In genomic region chr2:10428355-10428754, GRCh38 we compare ENCODE assay signal across 16 cellular contexts. TPM values are rescaled to one million over a fixed set of nuclear protein-coding genes. Genes with fewer than 3 reads are reported as not detected.
DNase-seq lines count a peak whose midpoint lies in the region; ATAC-seq, FAIRE-seq and TF ChIP-seq lines count a peak whose summit lies in the region.
"Had no signal": no experiment of that assay in that cellular context is flagged by ENCODE, and none has a peak within 500 bp of the region (broad histone marks: within the 10 kb centered on the region; RNA-seq: fewer than 3 reads in every experiment).

No MANE protein-coding gene starts in this region.

- H3K27me3 ChIP-seq in HepG2 (ENCODE audit: control insufficient read depth in 1 of 2, insufficient read depth in 2 of 2, low read length in 2 of 2): peaks cover 5 to 19% of the 10 kb centered on the region in 2 experiments; a peak in 4 of 5 replicates
- no peaks in the 10 kb centered on the region for H3K27me3 ChIP-seq in right lobe of liver
- no peaks in the 10 kb centered on the region for H3K27me3 ChIP-seq in prostate gland (replicated peaks; ENCODE audit: insufficient read depth)
- H3K27me3 ChIP-seq in H7 (ENCODE audit: control insufficient read depth, insufficient read depth, low read length): no peaks in the 10 kb centered on the region

- H3K9me3 ChIP-seq in HepG2 (ENCODE audit: low read length): no peaks in the 10 kb centered on the region
- no peaks in the 10 kb centered on the region for H3K9me3 ChIP-seq in right lobe of liver
- no peaks in the 10 kb centered on the region for H3K9me3 ChIP-seq in prostate gland

- H3K4me3 Mint-ChIP-seq in chondrocyte (ENCODE audit: unreplicated experiment): no peak overlapping the region
- H3K4me3 Mint-ChIP-seq: B cell; CD4-positive, alpha-beta memory T cell had no signal

- H3K36me3 ChIP-seq in HepG2 (replicated peaks in 1 of 2; ENCODE audit: control insufficient read depth in 1 of 2, insufficient read depth in 2 of 2, low read length in 2 of 2): peaks cover 11 to 13% of the 10 kb centered on the region in 2 experiments; a peak in 4 of 5 replicates
- H3K36me3 ChIP-seq in right lobe of liver: peaks cover 0 to 7% (median under 1%) of the 10 kb centered on the region in 4 donors
- no peaks in the 10 kb centered on the region for H3K36me3 ChIP-seq in prostate gland
- no peaks in the 10 kb centered on the region for H3K36me3 ChIP-seq in H7 (replicated peaks; ENCODE audit: control insufficient read depth, insufficient read depth, low read length)

- TF ChIP-seq POLR2A in HepG2 (IDR thresholded peaks at IDR 0.05; ENCODE audit: insufficient read depth in 1 of 2, low read depth in 2 of 2, low read length in 2 of 2) (no peak), right lobe of liver (IDR thresholded peaks at IDR 0.05) (no peak), prostate gland (IDR thresholded peaks at IDR 0.05) (no peak)

- no peak for FAIRE-seq in HepG2 (lab: Jason Lieb, UNC)
- FAIRE-seq: GM12878, GM18507, H54 had no signal

- H4K20me1 ChIP-seq in HepG2 (ENCODE audit: insufficient read depth, low read length): no peaks in the 10 kb centered on the region

- H3K27ac ChIP-seq in HepG2 (ENCODE audit: extremely low read length, insufficient read depth, low read length) (no peak overlapping the region), right lobe of liver (no peak overlapping the region), prostate gland (peak overlapping the region; percentile 28 to 58)
- H3K27ac ChIP-seq: GM23248 had no signal

- no peak for TF ChIP-seq RAD21 in HepG2 (CRISPR knock-in tag; IDR thresholded peaks at IDR 0.05)

- peaks cover 9% of the 10 kb centered on the region for H3K4me1 Mint-ChIP-seq in chondrocyte (ENCODE audit: low read depth)

- intact Hi-C loops in HepG2 (cut with micrococcal nuclease; ENCODE audit: unreplicated experiment): no loop called here
- intact Hi-C loops in right lobe of liver (cut with DNase I): loop anchor here in 1 of 2 donors (10.0 kb wide), 1 partner anchor 624 kb away; no protein-coding TSS in a partner anchor
- intact Hi-C loops in prostate gland (cut with DNase I): no loop called here

- TF ChIP-seq EP300 in HepG2 (IDR thresholded peaks at IDR 0.05; ENCODE audit: low read depth in 2 of 2, low read length in 2 of 2) (no peak), HepG2 (CRISPR knock-in tag; IDR thresholded peaks at IDR 0.05; ENCODE audit: borderline replicate concordance) (no peak)

- H3K27me3 Mint-ChIP-seq in chondrocyte (ENCODE audit: low read depth): no peaks in the 10 kb centered on the region
- H3K27me3 Mint-ChIP-seq: B cell had no signal

- no peak for DNase-seq in HepG2 (ENCODE audit: low spot score)
- DNase-seq in right lobe of liver: no peak
- DNase-seq in chondrocyte (ENCODE audit: low spot score): peak; percentile 62
- no peak for DNase-seq in prostate gland (ENCODE audit: low spot score)
- DNase-seq in occipital lobe (lab: John Stamatoyannopoulos, UW): no peak
- no peak for DNase-seq in activated gamma-delta T cell treated with Interleukin-2 at 50 U/mL for 16 hours
- DNase-seq in H7: no peak
- DNase-seq: C1 segment of cervical spinal cord; CD4-positive, alpha-beta memory T cell; DMS79 had no signal

- H3K4me1 ChIP-seq in HepG2 (ENCODE audit: insufficient read depth, low read length) (peaks cover 14% of the 10 kb centered on the region), right lobe of liver (peaks cover 0 to 6% (median 0%) of the 10 kb centered on the region in 4 donors), prostate gland (replicated peaks) (no peaks in the 10 kb centered on the region)

- ATAC-seq in HepG2: no peak
- ATAC-seq in right lobe of liver: no peak
- no peak for ATAC-seq in HG03039 (IDR thresholded peaks at IDR 0.05; ENCODE audit: unreplicated experiment)
- ATAC-seq: GM12878 had no signal

- 94% methylated on average over 8 of the region's 8 CpGs for WGBS in HepG2 (ENCODE audit: low lambda C conversion rate)
- 95% methylated on average over 3 of the region's 8 CpGs for WGBS in right lobe of liver (ENCODE audit: insufficient coverage, low coverage, low lambda C conversion rate, missing lambda C conversion rate)
- 95% methylated on average over 8 of the region's 8 CpGs for WGBS in prostate gland

- H3K9me3 Mint-ChIP-seq in chondrocyte (ENCODE audit: low read depth): no peaks in the 10 kb centered on the region

- no peak for TF ChIP-seq CTCF in HepG2 (CRISPR knock-in tag; IDR thresholded peaks at IDR 0.05)
- TF ChIP-seq CTCF in right lobe of liver (IDR thresholded peaks at IDR 0.05): no peak
- no peak for TF ChIP-seq CTCF in chondrocyte (IDR thresholded peaks at IDR 0.05)
- no peak for TF ChIP-seq CTCF in prostate gland (IDR thresholded peaks at IDR 0.05)

- in situ Hi-C loops in HepG2 (cut with HindIII; ENCODE audit: extremely low pct_ligation_motif_present, low pct_unique_long_range_greater_than_20kb): loop anchor here (25.0 kb wide), 1 partner anchor 616 kb away; no protein-coding TSS in a partner anchor

- H3K36me3 Mint-ChIP-seq in chondrocyte (ENCODE audit: low read depth): peaks cover 2% of the 10 kb centered on the region

- H3K4me2 ChIP-seq in HepG2 (ENCODE audit: low read depth, low read length): no peak overlapping the region

- no TSS peak for BruUV-seq in HepG2 (replicated peaks; lab: Mats Ljungman, UMichigan)

- no peak overlapping the region for H3K9ac ChIP-seq in HepG2 (ENCODE audit: insufficient read depth, low read depth, low read length)
- H3K9ac ChIP-seq: GM23248 had no signal

- no peaks in the 10 kb centered on the region for H3K79me2 ChIP-seq in HepG2 (ENCODE audit: insufficient read depth, low read length)

- H2AFZ ChIP-seq in HepG2 (ENCODE audit: low read length): no peak overlapping the region
- H2AFZ ChIP-seq: GM23248 had no signal

- no peak overlapping the region for H3K27ac Mint-ChIP-seq in chondrocyte (ENCODE audit: unreplicated experiment)
- H3K27ac Mint-ChIP-seq: B cell had no signal

- CTCF ChIA-PET in HepG2 (lab: Yijun Ruan, JAX; ENCODE audit: low intra/inter-chr PET ratio, low total read pairs): no interaction called here

- H3K4me3 ChIP-seq in HepG2 (replicated peaks in 1 of 3; ENCODE audit: insufficient read depth in 1 of 3, low read depth in 2 of 3, low read length in 3 of 3) (no peak overlapping the region), right lobe of liver (no peak overlapping the region), prostate gland (no peak overlapping the region), H7 (ENCODE audit: insufficient read depth, low read depth, low read length) (no peak overlapping the region)
- H3K4me3 ChIP-seq: GM12878, GM23248 had no signal

- POLR2A ChIA-PET in HepG2 (lab: Yijun Ruan, JAX): no interaction called here

TF ChIP-seq in HepG2, 621 proteins besides CTCF, POLR2A, EP300 and RAD21 (continues in another document):
- no peak for TF ChIP-seq PRDM15 (CRISPR knock-in tag; IDR thresholded peaks at IDR 0.05)

RNA-seq across cellular contexts. Expression of gene ODC1, which starts 19.8 kb away (rescaled TPM):
- total RNA-seq in HepG2 (2016; rRNA removed; fragmentation: Illumina TruSeq; extraction: Trizol): 371 and 422 TPM in 2 replicates
- 747 and 845 TPM in 2 replicates for total RNA-seq in HepG2 (2016; cell fraction: cytosol; rRNA removed; fragmentation: Illumina TruSeq; extraction: Trizol; ENCODE audit: low read depth)
- total RNA-seq in HepG2 (2016; cell fraction: insoluble cytoplasmic fraction; rRNA removed; fragmentation: Illumina TruSeq; extraction: Trizol): 382 and 405 TPM in 2 replicates
- total RNA-seq in HepG2 (2016; cell fraction: membrane; rRNA removed; fragmentation: Illumina TruSeq; extraction: Trizol): 1,179 and 1,380 TPM in 2 replicates
- total RNA-seq in HepG2 (2016; cell fraction: nucleus; rRNA removed; fragmentation: Illumina TruSeq; extraction: Trizol): 154 and 170 TPM in 2 replicates
- polyA plus RNA-seq in HepG2 (2011; rRNA removed): 105 and 142 TPM in 2 replicates
- polyA plus RNA-seq in HepG2 (2011; cell fraction: cytosol; rRNA removed): 93.6 and 131 TPM in 2 replicates
- 44.5 and 56.5 TPM in 2 replicates for polyA plus RNA-seq in HepG2 (2011; cell fraction: nucleus; rRNA removed)
- 108 and 109 TPM in 2 replicates for polyA plus RNA-seq in HepG2 (2012)
- 923 and 940 TPM in 2 replicates for polyA plus RNA-seq in HepG2 (2016; cell fraction: cytosol; fragmentation: Illumina TruSeq; extraction: Trizol; ENCODE audit: low read depth)
- polyA plus RNA-seq in HepG2 (2016; cell fraction: insoluble cytoplasmic fraction; fragmentation: Illumina TruSeq; extraction: Trizol; ENCODE audit: low read depth): 367 and 392 TPM in 2 replicates
- polyA plus RNA-seq in HepG2 (2016; cell fraction: membrane; fragmentation: Illumina TruSeq; extraction: Trizol; ENCODE audit: low read depth): 1,008 and 1,080 TPM in 2 replicates
- polyA plus RNA-seq in HepG2 (2016; cell fraction: nucleus; fragmentation: Illumina TruSeq; extraction: Trizol; ENCODE audit: insufficient read depth, low read depth): 235 and 237 TPM in 2 replicates
- 64.0 and 223 TPM in 2 replicates for polyA minus RNA-seq in HepG2 (2011; rRNA and poly(A)+ RNA removed; ENCODE audit: low replicate concordance)
- 53.3 and 58.5 TPM in 2 replicates for polyA minus RNA-seq in HepG2 (2011; cell fraction: cytosol; rRNA and poly(A)+ RNA removed)
- polyA minus RNA-seq in HepG2 (2011; cell fraction: nucleus; rRNA and poly(A)+ RNA removed): 32.7 and 35.2 TPM in 2 replicates
- 100 to 1,000 TPM in 2 of 6 experiments, 10 to 100 TPM in 4; 14.4 to 197 (median 28.6) TPM for total RNA-seq in right lobe of liver
- 44.4 to 65.3 TPM (median 61.6 TPM) in 3 replicates for total RNA-seq in chondrocyte
- total RNA-seq in prostate gland: 100 to 1,000 TPM; 147 to 261 TPM
- 167 TPM for total RNA-seq in occipital lobe
- total RNA-seq in H7 (2014; rRNA removed; shearing (Covaris generic)): 95.6 and 175 TPM in 2 replicates

Comparison
In these comparisons a context has a peak if more than half of its experiments do, and no peak if none do; other contexts are left out.
1. H3K27ac ChIP-seq: peak in prostate gland (2 of 2); none in HepG2 (single experiment) and right lobe of liver (0 of 3).